7 cellular contexts compared by ENCODE assay signal in genomic region chr6:137944403-137945148, GRCh38.
DNase-seq lines count a peak whose midpoint lies in the region; ATAC-seq and TF ChIP-seq lines count a peak whose summit lies in the region.
"Not testable (repeated sequence)": the region's sequence is repeated elsewhere in the genome, so short reads cannot be mapped to it uniquely, and the experiment has no call there.

No MANE protein-coding gene starts in this region.

- H3K9me3 ChIP-seq in SK-N-MC (ENCODE audit: low read depth, low read length) = not testable (repeated sequence)

- not testable (repeated sequence) for H3K27me3 Mint-ChIP-seq in neural crest cell (ENCODE audit: low read depth)

- not testable (repeated sequence) for H3K9me3 Mint-ChIP-seq in neural crest cell

- H3K9ac ChIP-seq in SK-N-MC (ENCODE audit: insufficient read length) = not testable (repeated sequence)

- peak; percentile 77 for ATAC-seq in Right ventricle myocardium inferior

- not testable (repeated sequence) for H3K36me3 Mint-ChIP-seq in neural crest cell (ENCODE audit: low read depth)

- intact Hi-C loops in Right ventricle myocardium inferior (cut with DNase I) = loop anchor here (1.0 to 5.0 kb wide), 3 partner anchors 142 to 240 kb away; no protein-coding TSS in a partner anchor

- not testable (repeated sequence) for H3K27ac Mint-ChIP-seq in neural crest cell (ENCODE audit: unreplicated experiment)

- not testable (repeated sequence) for H3K4me3 ChIP-seq in HFF-Myc (replicated peaks; ENCODE audit: low read depth, low read length); SK-N-MC

- H3K4me1 Mint-ChIP-seq in neural crest cell = not testable (repeated sequence)

- H3K27ac ChIP-seq in SK-N-MC = not testable (repeated sequence)

- H3K36me3 ChIP-seq in SK-N-MC (ENCODE audit: insufficient read depth, low read length) = not testable (repeated sequence)

- DNase-seq in GM10266 (ENCODE audit: extremely low spot score) (peak; percentile 27), M059J (ENCODE audit: low read depth) (peak; percentile 53), SK-N-MC (ENCODE audit: low read depth, low spot score) (peak; percentile 14), astrocyte of the hippocampus (ENCODE audit: low read depth, low spot score) (peak; percentile 57)
- DNase-seq in HFF-Myc (ENCODE audit: extremely low read depth, low read depth); Right ventricle myocardium inferior (ENCODE audit: missing footprints); neural crest cell (ENCODE audit: low read depth, low spot score): not testable (repeated sequence)

- peak; percentile 75 for TF ChIP-seq CTCF in GM10266 (IDR thresholded peaks at IDR 0.05; ENCODE audit: control insufficient read depth, insufficient read depth, low read depth, missing control alignments)
- peak; percentile 74 for TF ChIP-seq CTCF in HFF-Myc (IDR thresholded peaks at IDR 0.05; ENCODE audit: low read depth, low read length, missing control alignments)
- peak; percentile 80 for TF ChIP-seq CTCF in neural crest cell (conservative IDR thresholded peaks at IDR 0.05)

- H3K4me3 Mint-ChIP-seq in neural crest cell = not testable (repeated sequence)
